Comparison of ENCODE assay signal across 9 cellular contexts in the genomic region with DNA sequence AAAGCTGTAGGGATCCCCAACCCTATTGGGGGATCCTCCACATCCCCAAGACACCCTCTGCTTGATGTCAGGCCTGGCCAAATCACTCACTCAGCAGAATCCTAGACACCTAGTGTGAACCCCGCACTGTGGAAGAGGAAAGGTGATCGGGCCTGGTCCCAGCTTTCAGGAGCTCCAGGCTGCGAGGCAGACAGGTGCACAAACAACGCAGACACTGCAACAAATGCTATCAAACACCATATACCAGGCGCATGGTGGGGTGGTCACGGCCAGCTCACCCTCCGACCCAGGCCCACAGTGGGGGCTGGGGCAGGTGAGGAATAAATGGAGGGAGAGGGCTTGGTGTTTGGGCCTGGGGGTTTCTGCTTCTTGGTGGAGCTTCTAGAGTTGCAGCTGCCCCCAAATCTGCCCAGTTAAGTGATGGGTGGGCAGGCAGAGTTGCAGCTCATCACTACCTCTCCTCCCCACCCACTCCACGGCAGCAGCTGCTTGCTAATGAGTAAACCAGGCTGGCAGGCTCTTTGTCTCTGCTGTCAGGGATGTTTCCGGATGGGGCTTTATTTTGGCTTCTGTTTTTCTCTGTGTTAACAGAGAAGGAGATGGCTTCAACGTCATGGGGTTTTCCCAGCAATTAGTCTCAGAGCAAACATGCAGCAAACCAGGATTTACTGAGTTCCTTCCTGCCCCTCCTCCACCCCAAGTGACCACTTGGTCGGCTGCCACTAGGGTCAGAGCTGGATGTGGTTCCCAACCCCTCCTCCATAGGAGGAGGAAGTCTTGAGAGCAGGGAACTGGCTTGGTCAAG. TPM values are rescaled to one million over a fixed set of nuclear protein-coding genes. Genes with fewer than 3 reads are reported as not detected.
DNase-seq lines count a peak whose midpoint lies in the region; ATAC-seq, FAIRE-seq and TF ChIP-seq lines count a peak whose summit lies in the region.
"Had no signal": no experiment of that assay in that cellular context is flagged by ENCODE, and none has a peak within 500 bp of the region (broad histone marks: within the 10 kb centered on the region; RNA-seq: fewer than 3 reads in every experiment).

No MANE protein-coding gene starts in this region.

- H3K4me1 ChIP-seq in GM12878 (ENCODE audit: control insufficient read depth, insufficient read depth, low read length) (no peaks in the 10 kb centered on the region), spleen (peaks cover 36 to 96% (median 58%) of the 10 kb centered on the region in 6 donors)

- no peaks in the 10 kb centered on the region for H4K20me1 ChIP-seq in GM12878 (ENCODE audit: control insufficient read depth, insufficient read depth)

- DNase-seq in GM13976 (ENCODE audit: low spot score) (peak; percentile 52), NCI-H345 treated with DMSO at 0.1 percent for 48 hours (lab: John Stamatoyannopoulos, UW; ENCODE audit: unreplicated experiment) (peak; percentile 72), GM12878 (ENCODE audit: low read depth, low spot score) (no peak), iPS-NIHi11 (ENCODE audit: low spot score) (peak; percentile 42), spleen (peak; percentile 87), germinal center (ENCODE audit: low spot score) (no peak), cerebellar cortex (ENCODE audit: low spot score) (no peak)

- 40% methylated on average over 11 of the region's 11 CpGs for WGBS in GM12878 (ENCODE audit: insufficient coverage, insufficient replicate concordance, low lambda C conversion rate, missing lambda C conversion rate)
- 46 to 63% (median 55%) methylated on average over 9 to 11 of the region's 11 CpGs for WGBS in spleen, 5 donors

- BruUV-seq in GM12878 (replicated peaks; lab: Mats Ljungman, UMichigan), result no TSS peak

- peak; percentile 94 for ATAC-seq in GM12878
- ATAC-seq in HG03571 (IDR thresholded peaks at IDR 0.05; ENCODE audit: unreplicated experiment), result no peak

- intact Hi-C loops in GM12878 (cut with micrococcal nuclease; ENCODE audit: unreplicated experiment), result no loop called here
- intact Hi-C loops in spleen (cut with DNase I; ENCODE audit: low total_unique reads), result no loop called here

- H2AFZ ChIP-seq in GM12878 (ENCODE audit: control insufficient read depth, low read depth, low read length), result no peak overlapping the region

- H3K9me3 ChIP-seq in GM12878 (replicated peaks; ENCODE audit: control insufficient read depth, insufficient read depth, low read length) (no peaks in the 10 kb centered on the region), spleen (no peaks in the 10 kb centered on the region)

- H3K27ac ChIP-seq in GM12878 (ENCODE audit: control insufficient read depth, insufficient read depth) (no peak overlapping the region), spleen (peak overlapping the region; percentile 49 to 96 (median 82))
- H3K27ac ChIP-seq: epithelial cell of prostate had no signal

- no peak for TF ChIP-seq POLR2A in GM12878 (IDR thresholded peaks at IDR 0.05; ENCODE audit: low read depth, low read length)
- TF ChIP-seq POLR2A in spleen (IDR thresholded peaks at IDR 0.05), result no peak

- H3K79me2 ChIP-seq in GM12878 (ENCODE audit: control insufficient read depth, insufficient read depth, low read length), result no peaks in the 10 kb centered on the region

- TF ChIP-seq CTCF in GM13976 (IDR thresholded peaks at IDR 0.05; ENCODE audit: borderline replicate concordance, control extremely low read depth, extremely low read depth, insufficient read depth, missing control alignments) (no peak), GM12878 (IDR thresholded peaks at IDR 0.05 in 2 of 3, conservative IDR thresholded peaks at IDR 0.05 in 1 of 3; ENCODE audit: control insufficient read depth in 2 of 3, extremely low read depth in 1 of 3, insufficient read depth in 1 of 3, low read depth in 3 of 3, low read length in 3 of 3) (no peak), spleen (IDR thresholded peaks at IDR 0.05 in 8 of 11, conservative IDR thresholded peaks at IDR 0.05 in 3 of 11) (peak in 2 of 11 experiments; percentile 36 to 39)

- no peak for TF ChIP-seq RAD21 in GM12878 (IDR thresholded peaks at IDR 0.05; ENCODE audit: insufficient read depth, low read depth, low read length)

- H3K4me3 ChIP-seq in GM12878 (no peak overlapping the region), spleen (no peak overlapping the region)

- H3K36me3 ChIP-seq in GM12878 (ENCODE audit: control insufficient read depth in 2 of 2, insufficient read depth in 2 of 2, low read length in 1 of 2) (no peaks in the 10 kb centered on the region; a peak in 1 of 4 replicates), spleen (peaks cover 0 to 98% (median 44%) of the 10 kb centered on the region in 6 donors)

- in situ Hi-C loops in GM13976 (cut with MboI; ENCODE audit: low sequenced_read_pairs, unreplicated experiment), result no loop called here
- in situ Hi-C loops in GM12878 (cut with MboI), result no loop called here

- H3K4me2 ChIP-seq in GM12878 (ENCODE audit: control insufficient read depth, insufficient read depth), result no peak overlapping the region

- H3K9ac ChIP-seq in GM12878 (ENCODE audit: control insufficient read depth, insufficient read depth, low read length), result no peak overlapping the region

- H3K27me3 ChIP-seq in GM12878 (replicated peaks in 1 of 2; ENCODE audit: control insufficient read depth in 2 of 2, insufficient read depth in 2 of 2, low read length in 1 of 2), result no peaks in the 10 kb centered on the region
- H3K27me3 ChIP-seq in spleen (replicated peaks in 1 of 7), result no peaks in the 10 kb centered on the region

- no peak for FAIRE-seq in GM12878 (lab: Jason Lieb, UNC)

- CTCF ChIA-PET in GM12878 (lab: Yijun Ruan, JAX), result interaction anchor here (0.6 to 2.1 kb wide), 13 partner anchors 15 to 430 kb away, joined by 3 to 11 read pairs (median 4); no protein-coding TSS in a partner anchor

- RAD21 ChIA-PET in GM12878 (lab: Charles Lee; ENCODE audit: unreplicated experiment), result interaction anchor here (0.9 to 1.9 kb wide), 13 partner anchors 19 to 316 kb away, joined by 3 to 12 read pairs (median 4); no protein-coding TSS in a partner anchor

- TF ChIP-seq EP300 in GM12878 (IDR thresholded peaks at IDR 0.05; ENCODE audit: borderline replicate concordance in 1 of 2, control insufficient read depth in 1 of 2, low read depth in 2 of 2, low read length in 2 of 2), result peak in 1 of 2 experiments; percentile 34; a peak in 2 of 4 replicates

- SMC1A ChIA-PET in GM12878 (lab: Charles Lee; ENCODE audit: uncharacterized antibody, unreplicated experiment), result interaction anchor here (0.7 to 2.6 kb wide), 9 partner anchors 16 to 75 kb away, joined by 3 to 17 read pairs (median 4); partner anchors contain the start of gene PECAM1

- POLR2A ChIA-PET in GM12878 (lab: Charles Lee), result interaction anchor here (0.7 to 1.7 kb wide), 6 partner anchors 8 to 69 kb away, joined by 3 to 7 read pairs (median 4); no protein-coding TSS in a partner anchor

TF ChIP-seq in GM12878, 131 proteins besides CTCF, POLR2A, EP300 and RAD21 (continues in another document):
- TF ChIP-seq WRNIP1 (IDR thresholded peaks at IDR 0.05; ENCODE audit: borderline replicate concordance, low read depth, low read length) (no peak), CHD2 (IDR thresholded peaks at IDR 0.05; ENCODE audit: borderline replicate concordance, low read depth, low read length) (0 out of 2 replicates have a peak, but pooled peaks have one; percentile 57), BHLHE40 (IDR thresholded peaks at IDR 0.05; ENCODE audit: borderline replicate concordance in 1 of 2, low read depth in 2 of 2, low read length in 1 of 2) (peak; percentile 7 to 76; a peak in 1 of 4 replicates), STAT1 (conservative IDR thresholded peaks at IDR 0.05) (no peak), NBN (IDR thresholded peaks at IDR 0.05) (peak; percentile 46; the same call in 1 of the 2 replicates)
- TF ChIP-seq, protein P1, sequence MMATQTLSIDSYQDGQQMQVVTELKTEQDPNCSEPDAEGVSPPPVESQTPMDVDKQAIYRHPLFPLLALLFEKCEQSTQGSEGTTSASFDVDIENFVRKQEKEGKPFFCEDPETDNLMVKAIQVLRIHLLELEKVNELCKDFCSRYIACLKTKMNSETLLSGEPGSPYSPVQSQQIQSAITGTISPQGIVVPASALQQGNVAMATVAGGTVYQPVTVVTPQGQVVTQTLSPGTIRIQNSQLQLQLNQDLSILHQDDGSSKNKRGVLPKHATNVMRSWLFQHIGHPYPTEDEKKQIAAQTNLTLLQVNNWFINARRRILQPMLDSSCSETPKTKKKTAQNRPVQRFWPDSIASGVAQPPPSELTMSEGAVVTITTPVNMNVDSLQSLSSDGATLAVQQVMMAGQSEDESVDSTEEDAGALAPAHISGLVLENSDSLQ (IDR thresholded peaks at IDR 0.05), result peak; percentile 40
- TF ChIP-seq, protein P2, sequence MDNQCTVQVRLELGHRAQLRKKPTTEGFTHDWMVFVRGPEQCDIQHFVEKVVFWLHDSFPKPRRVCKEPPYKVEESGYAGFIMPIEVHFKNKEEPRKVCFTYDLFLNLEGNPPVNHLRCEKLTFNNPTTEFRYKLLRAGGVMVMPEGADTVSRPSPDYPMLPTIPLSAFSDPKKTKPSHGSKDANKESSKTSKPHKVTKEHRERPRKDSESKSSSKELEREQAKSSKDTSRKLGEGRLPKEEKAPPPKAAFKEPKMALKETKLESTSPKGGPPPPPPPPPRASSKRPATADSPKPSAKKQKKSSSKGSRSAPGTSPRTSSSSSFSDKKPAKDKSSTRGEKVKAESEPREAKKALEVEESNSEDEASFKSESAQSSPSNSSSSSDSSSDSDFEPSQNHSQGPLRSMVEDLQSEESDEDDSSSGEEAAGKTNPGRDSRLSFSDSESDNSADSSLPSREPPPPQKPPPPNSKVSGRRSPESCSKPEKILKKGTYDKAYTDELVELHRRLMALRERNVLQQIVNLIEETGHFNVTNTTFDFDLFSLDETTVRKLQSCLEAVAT (IDR thresholded peaks at IDR 0.05), result 0 out of 2 replicates have a peak, but pooled peaks have one; percentile 19

RNA-seq across cellular contexts. Expression of gene PECAM1, which starts 46.6 kb away (rescaled TPM):
- total RNA-seq in GM12878 (2013; cell fraction: nucleolus; rRNA removed), result 32.2 and 34.1 TPM in 2 replicates
- 11.1 and 13.2 TPM in 2 replicates for total RNA-seq in GM12878 (2014; rRNA removed)
- 9.5 and 9.7 TPM in 2 replicates for total RNA-seq in GM12878 (2014; rRNA removed; fragmentation: Illumina TruSeq; extraction: Trizol)
- 26.1 and 35.2 TPM in 2 replicates for total RNA-seq in GM12878 (2021)
- polyA plus RNA-seq in GM12878 (2011; ENCODE audit: low read depth), result 1.1 TPM
- 32.7 and 34.7 TPM in 2 replicates for polyA plus RNA-seq in GM12878 (2011; rRNA removed)
- polyA plus RNA-seq in GM12878 (2011; cell fraction: cytosol; rRNA removed), result 21.0 and 34.5 TPM in 2 replicates
- polyA plus RNA-seq in GM12878 (2011; cell fraction: nucleus; rRNA removed), result 10.6 and 20.6 TPM in 2 replicates
- 1.4 and 3.6 TPM in 2 replicates for polyA plus RNA-seq in GM12878 (2012)
- polyA plus RNA-seq in GM12878 (2014; fragmentation: Illumina TruSeq; extraction: Trizol), result 13.9 and 17.4 TPM in 2 replicates
- 1 to 10 TPM; 6.9 to 7.5 TPM for polyA plus RNA-seq in GM12878 (2014; fragmentation: Nextera tagmentation; extraction: Ambion mirVana)
- polyA plus RNA-seq in GM12878 (2014; rRNA removed), result 16.7 and 20.6 TPM in 2 replicates
- polyA plus RNA-seq in GM12878 (2016; fragmentation: Nextera tagmentation; extraction: Ambion mirVana), result 10 to 100 TPM; 12.5 to 14.1 TPM
- 101 and 135 TPM in 2 replicates for polyA minus RNA-seq in GM12878 (2011; rRNA and poly(A)+ RNA removed)
- polyA minus RNA-seq in GM12878 (2011; cell fraction: cytosol; rRNA and poly(A)+ RNA removed), result 10.6 and 22.3 TPM in 2 replicates
- polyA minus RNA-seq in GM12878 (2011; cell fraction: nucleus; rRNA and poly(A)+ RNA removed), result 14.3 and 19.1 TPM in 2 replicates
- 100 to 1,000 TPM; 184 to 318 (median 215) TPM for total RNA-seq in spleen
- polyA plus RNA-seq in spleen, result 10 to 100 TPM; 18.5 to 30.3 (median 21.0) TPM

Comparison
In these comparisons a context has a peak if more than half of its experiments do, and no peak if none do; other contexts are left out.
1. DNase-seq: peak in GM13976 (single experiment), NCI-H345 treated with DMSO at 0.1 percent for 48 hours (single experiment), iPS-NIHi11 (single experiment) and spleen (single experiment); none in GM12878 (single experiment), germinal center (single experiment) and cerebellar cortex (single experiment).
2. RNA of gene PECAM1, which starts 46.6 kb away (total RNA-seq): 184 to 318 TPM in spleen; 9.5 to 35.2 TPM in GM12878; every median in the first group is over 4 times any median in the second.